9 cellular contexts compared by ENCODE assay signal in the genomic region with DNA sequence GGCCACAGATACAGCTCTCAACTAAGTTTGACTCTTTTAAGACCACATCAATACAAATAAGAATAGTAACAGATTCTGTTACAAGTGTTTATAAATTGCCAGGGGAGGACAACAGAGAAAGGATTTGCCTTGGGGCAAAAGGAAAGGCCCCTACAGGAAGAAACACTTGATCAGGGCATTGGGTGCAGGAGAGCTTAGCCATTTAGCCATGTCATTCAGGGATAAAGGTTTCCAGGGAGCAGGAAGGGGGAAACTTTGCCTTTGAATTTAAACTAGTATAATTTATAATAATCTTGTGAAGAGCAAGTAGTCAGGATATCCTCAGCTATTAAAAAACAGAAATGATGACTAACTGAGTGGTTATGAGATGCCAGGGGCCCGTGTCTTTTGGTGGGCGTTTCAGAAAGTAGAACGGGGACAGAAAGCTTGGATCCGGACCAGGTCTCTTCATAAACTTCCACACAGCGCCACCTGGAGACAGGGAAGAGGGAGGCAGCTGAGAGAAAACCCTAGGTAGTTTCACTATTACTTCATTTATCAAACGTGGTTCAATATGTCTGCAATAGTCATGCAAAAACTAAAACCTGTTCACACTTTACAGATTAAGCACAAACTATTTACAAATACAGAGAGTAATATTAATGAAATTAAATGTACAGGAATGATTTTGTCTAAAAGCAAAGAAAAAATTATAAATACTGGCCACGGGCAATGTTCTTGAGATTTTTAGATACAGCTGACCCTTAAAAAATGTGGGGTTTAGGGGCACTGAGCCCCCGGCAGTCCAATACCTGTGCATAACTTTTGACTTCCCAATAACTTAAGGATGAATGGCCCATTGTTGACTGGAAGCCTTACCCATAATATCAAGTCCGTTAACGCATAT. TPM values are rescaled to one million over a fixed set of nuclear protein-coding genes. Genes with fewer than 3 reads are reported as not detected.
DNase-seq lines count a peak whose midpoint lies in the region; ATAC-seq and TF ChIP-seq lines count a peak whose summit lies in the region.
"Had no signal": no experiment of that assay in that cellular context is flagged by ENCODE, and none has a peak within 500 bp of the region (broad histone marks: within the 10 kb centered on the region; RNA-seq: fewer than 3 reads in every experiment).

No MANE protein-coding gene starts in this region.

- H3K27me3 ChIP-seq in RWPE2 (ENCODE audit: insufficient read depth, poor library complexity, severe bottlenecking) = no peaks in the 10 kb centered on the region
- peaks cover 14% of the 10 kb centered on the region for H3K27me3 ChIP-seq in gastroesophageal sphincter
- H3K27me3 ChIP-seq in trophoblast cell (ENCODE audit: insufficient read depth, low read length) = no peaks in the 10 kb centered on the region

- H2BK120ac ChIP-seq in trophoblast cell (ENCODE audit: insufficient read depth, low read length, poor library complexity) = no peak overlapping the region

- H3K4me3 Mint-ChIP-seq in type B pancreatic cell = no peak overlapping the region

- H2AK5ac ChIP-seq in trophoblast cell (ENCODE audit: low read length) = no peak overlapping the region

- no peak for TF ChIP-seq EP300 in gastroesophageal sphincter (IDR thresholded peaks at IDR 0.05)

- H3K27ac ChIP-seq in RWPE2 (ENCODE audit: poor library complexity, severe bottlenecking) (no peak overlapping the region), gastroesophageal sphincter (no peak overlapping the region), trophoblast cell (ENCODE audit: low read depth, low read length) (no peak overlapping the region)
- H3K27ac ChIP-seq: epithelial cell of prostate had no signal

- H3K4me2 ChIP-seq in trophoblast cell (ENCODE audit: low read length) = no peak overlapping the region

- TF ChIP-seq CTCF in RWPE2 (IDR thresholded peaks at IDR 0.05; ENCODE audit: poor library complexity, severe bottlenecking) (peak; percentile 91), gastroesophageal sphincter (IDR thresholded peaks at IDR 0.05) (peak; percentile 65 to 82 (median 71)), type B pancreatic cell (conservative IDR thresholded peaks at IDR 0.05) (peak; percentile 93)

- H3K27ac Mint-ChIP-seq in type B pancreatic cell = no peak overlapping the region

- no peaks in the 10 kb centered on the region for H3K4me1 Mint-ChIP-seq in type B pancreatic cell (ENCODE audit: unreplicated experiment)

- no peaks in the 10 kb centered on the region for H3K79me2 ChIP-seq in trophoblast cell (ENCODE audit: control insufficient read depth, insufficient read depth, low read length, poor library complexity)

- H3K36me3 ChIP-seq in RWPE2 (ENCODE audit: low read depth) (no peaks in the 10 kb centered on the region), gastroesophageal sphincter (no peaks in the 10 kb centered on the region), trophoblast cell (ENCODE audit: control insufficient read depth in 1 of 2, insufficient read depth in 2 of 2, low read length in 2 of 2) (no peaks in the 10 kb centered on the region)

- peak; percentile 71 for DNase-seq in DMS114 treated with DMSO at 0.1 percent for 48 hours (lab: John Stamatoyannopoulos, UW; ENCODE audit: unreplicated experiment)
- peak; percentile 63 for DNase-seq in LHCN-M2 (ENCODE audit: low read depth)
- DNase-seq in RWPE2 (ENCODE audit: low spot score) = no peak
- DNase-seq in activated effector memory CD4-positive, alpha-beta T cell treated with Interleukin-2 at 50 U/mL for 16 hours = peak; percentile 41
- DNase-seq in trophoblast cell = peak; percentile 29 to 83
- DNase-seq in type B pancreatic cell (ENCODE audit: extremely low spot score, unreplicated experiment) = no peak

- no peak overlapping the region for H2BK12ac ChIP-seq in trophoblast cell (ENCODE audit: low read length)

- no peak overlapping the region for H4K91ac ChIP-seq in trophoblast cell (ENCODE audit: low read depth, low read length)

- no peak overlapping the region for H4K8ac ChIP-seq in trophoblast cell (ENCODE audit: low read depth, low read length)

- WGBS in gastroesophageal sphincter (ENCODE audit: low coverage in 1 of 2), 2 donors = 22 to 30% methylated on average over 9 to 10 of the region's 10 CpGs
- WGBS in trophoblast cell (ENCODE audit: extremely low coverage, insufficient coverage, insufficient read length) = no CpG with 5 or more reads among the region's 10 CpGs

- no peak overlapping the region for H2AFZ ChIP-seq in trophoblast cell (ENCODE audit: insufficient read depth, low read length, poor library complexity)

- H3K4ac ChIP-seq in trophoblast cell (ENCODE audit: low read depth, low read length) = no peak overlapping the region

- no peaks in the 10 kb centered on the region for H3K36me3 Mint-ChIP-seq in type B pancreatic cell

- ATAC-seq in RWPE2 (ENCODE audit: low read depth) = peak; percentile 73
- ATAC-seq in gastroesophageal sphincter = peak; percentile 67
- ATAC-seq in HG03378 (IDR thresholded peaks at IDR 0.05; ENCODE audit: unreplicated experiment) = no peak

- H3K14ac ChIP-seq in trophoblast cell (ENCODE audit: low read length) = no peak overlapping the region

- no peaks in the 10 kb centered on the region for H3K27me3 Mint-ChIP-seq in type B pancreatic cell

- no peak overlapping the region for H3K23ac ChIP-seq in trophoblast cell (ENCODE audit: low read length)

- no peak overlapping the region for H4K12ac ChIP-seq in trophoblast cell (ENCODE audit: low read depth, low read length)

- no peak overlapping the region for H2BK5ac ChIP-seq in trophoblast cell (ENCODE audit: low read depth, low read length, poor library complexity)

- H3K18ac ChIP-seq in trophoblast cell (ENCODE audit: low read length) = no peak overlapping the region

- H3K9me3 ChIP-seq in RWPE2 (ENCODE audit: severe bottlenecking) = no peaks in the 10 kb centered on the region
- H3K9me3 ChIP-seq in gastroesophageal sphincter = no peaks in the 10 kb centered on the region
- peaks cover 1% of the 10 kb centered on the region for H3K9me3 ChIP-seq in trophoblast cell (ENCODE audit: insufficient read depth, low read depth, low read length)

- H3K79me1 ChIP-seq in trophoblast cell (ENCODE audit: low read length) = no peaks in the 10 kb centered on the region

- peaks cover 10% of the 10 kb centered on the region for H3K4me1 ChIP-seq in RWPE2 (ENCODE audit: insufficient read depth, poor library complexity, severe bottlenecking)
- peaks cover 0 to 9% (median 0%) of the 10 kb centered on the region in 3 donors for H3K4me1 ChIP-seq in gastroesophageal sphincter
- H3K4me1 ChIP-seq in trophoblast cell (ENCODE audit: control insufficient read depth in 1 of 2, insufficient read depth in 2 of 2, low read length in 2 of 2) = no peaks in the 10 kb centered on the region

- no peak overlapping the region for H3K4me3 ChIP-seq in RWPE2 (ENCODE audit: severe bottlenecking)
- H3K4me3 ChIP-seq in gastroesophageal sphincter = no peak overlapping the region
- H3K4me3 ChIP-seq in trophoblast cell (ENCODE audit: low read depth, low read length) = no peak overlapping the region

- no peak for TF ChIP-seq POLR2A in gastroesophageal sphincter (IDR thresholded peaks at IDR 0.05)

- H3K9ac ChIP-seq in trophoblast cell (ENCODE audit: low read length) = no peak overlapping the region

- no peaks in the 10 kb centered on the region for H3K9me3 Mint-ChIP-seq in type B pancreatic cell

RNA-seq across cellular contexts. Expression of gene SLC5A4, which starts 11.0 kb away (rescaled TPM):
- total RNA-seq in LHCN-M2 (2014; rRNA removed) (not detected in 2 replicates), gastroesophageal sphincter (under 1 TPM in 2 of 4 donors, not detected in 2; 0.39 to 0.78 TPM), type B pancreatic cell (ENCODE audit: low replicate concordance) (0.82 and 1.2 TPM in 2 replicates)
- polyA plus RNA-seq in LHCN-M2 (2012) = not detected
- polyA plus RNA-seq in trophoblast cell (2013) = not detected in 2 replicates

Comparison
In these comparisons a context has a peak if more than half of its experiments do, and no peak if none do; other contexts are left out.
1. DNase-seq: peak in DMS114 treated with DMSO at 0.1 percent for 48 hours (single experiment), LHCN-M2 (single experiment), activated effector memory CD4-positive, alpha-beta T cell treated with Interleukin-2 at 50 U/mL for 16 hours (single experiment) and trophoblast cell (2 of 2); none in RWPE2 (single experiment) and type B pancreatic cell (single experiment).
2. Peak in every context shown above with its lines, with median percentiles within 50 percentile points of each other: CTCF ChIP-seq.